In the genomic region with DNA sequence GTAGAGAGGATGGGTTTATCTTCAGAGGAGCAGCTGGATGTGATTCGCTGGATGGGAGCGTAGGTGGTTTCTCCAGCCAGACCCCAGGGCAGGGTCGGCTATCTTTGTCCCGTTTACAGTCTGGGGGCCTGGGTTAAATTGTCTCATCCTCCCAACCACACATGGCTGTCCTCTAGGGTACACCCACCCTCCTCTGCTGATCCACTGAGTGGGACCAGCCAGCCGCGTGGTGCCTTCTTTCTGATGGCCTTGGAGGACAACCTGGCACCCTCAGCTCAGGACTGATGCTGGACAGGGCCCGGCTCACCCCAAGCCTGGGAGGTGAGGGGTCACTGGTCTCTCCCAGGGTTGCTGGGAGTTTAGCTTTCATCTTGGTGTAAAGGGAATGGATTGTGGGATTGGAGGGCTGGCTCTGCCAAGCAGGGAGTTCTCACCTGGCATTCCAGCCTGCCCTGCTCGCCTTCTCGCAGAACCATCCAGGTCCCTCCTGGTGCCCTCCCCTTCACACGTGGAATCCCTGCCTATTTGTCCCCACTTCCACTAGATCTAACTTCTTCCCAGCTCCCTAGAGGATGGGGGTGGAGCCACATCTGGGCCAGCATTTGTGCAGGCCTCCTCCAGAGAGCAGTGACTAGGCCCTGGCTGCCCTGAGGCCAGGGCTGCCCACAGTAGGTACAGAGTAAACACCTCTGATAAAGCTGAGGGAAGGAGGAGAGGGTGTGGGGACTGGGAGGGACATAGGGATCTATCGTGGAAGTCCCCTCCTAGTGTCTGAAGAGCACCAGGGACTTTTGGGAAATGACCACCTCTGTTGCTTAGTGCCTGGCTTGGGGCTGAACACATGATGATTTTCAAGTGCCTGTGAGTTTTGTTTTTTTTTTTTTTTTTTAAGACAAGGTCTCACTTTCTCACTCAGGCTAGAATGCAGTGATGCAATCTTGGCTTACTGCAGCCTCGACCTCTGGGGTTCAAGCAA, we compare ENCODE assay signal across 8 cellular contexts. TPM values are rescaled to one million over a fixed set of nuclear protein-coding genes. Genes with fewer than 3 reads are reported as not detected.
DNase-seq lines count a peak whose midpoint lies in the region; ATAC-seq and TF ChIP-seq lines count a peak whose summit lies in the region.

No MANE protein-coding gene starts in this region.

- peaks cover 34% of the 10 kb centered on the region for H4K20me1 ChIP-seq in PC-9 (ENCODE audit: insufficient read depth)

- 80% methylated on average over 8 of the region's 12 CpGs for WGBS in esophagus muscularis mucosa
- WGBS in psoas muscle, 3 donors = 73 to 82% (median 74%) methylated on average over 12 of the region's 12 CpGs

- no peak overlapping the region for H2AFZ ChIP-seq in PC-9

- no peak for TF ChIP-seq EP300 in esophagus muscularis mucosa (IDR thresholded peaks at IDR 0.05)

- H3K4me1 ChIP-seq in PC-9 (replicated peaks; ENCODE audit: insufficient read depth) (peaks cover 44% of the 10 kb centered on the region), esophagus muscularis mucosa (peaks cover 26 to 68% (median 54%) of the 10 kb centered on the region in 4 donors), psoas muscle (peaks cover 3% of the 10 kb centered on the region)

- intact Hi-C loops in PC-9 (cut with micrococcal nuclease; ENCODE audit: unreplicated experiment) (no loop called here), esophagus muscularis mucosa (cut with DNase I) (no loop called here), psoas muscle (cut with DNase I) (no loop called here)

- H3K9me2 ChIP-seq in PC-9 (ENCODE audit: insufficient read depth) = no peaks in the 10 kb centered on the region

- no peaks in the 10 kb centered on the region for H3K27me3 ChIP-seq in GM06990 (replicated peaks; ENCODE audit: control insufficient read depth, insufficient read depth, low read length)
- no peaks in the 10 kb centered on the region for H3K27me3 ChIP-seq in PC-9 (ENCODE audit: insufficient read depth, low read depth)
- H3K27me3 ChIP-seq in esophagus muscularis mucosa = peaks cover 0 to 57% (median 9%) of the 10 kb centered on the region in 4 donors
- peaks cover 0 to 19% (median 5%) of the 10 kb centered on the region in 3 donors for H3K27me3 ChIP-seq in psoas muscle (ENCODE audit: insufficient read depth in 3 of 3, low read length in 2 of 3)

- CTCF ChIA-PET in PC-9 (lab: Charles Lee) = interaction anchor here (0.6 kb wide), 1 partner anchor 82 kb away, joined by 4 read pairs; no protein-coding TSS in a partner anchor

- no peak for DNase-seq in GM06990 (ENCODE audit: extremely low read depth, insufficient read length)
- DNase-seq in PC-9 = peak; percentile 55 to 71
- DNase-seq in esophagus muscularis mucosa (ENCODE audit: extremely low spot score) = no peak
- DNase-seq in psoas muscle = peak in 1 of 2 donors; percentile 53
- DNase-seq in HT-29 (ENCODE audit: low spot score) = no peak

- H3K9me3 ChIP-seq in PC-9 (ENCODE audit: insufficient read depth, low read depth) (no peaks in the 10 kb centered on the region), esophagus muscularis mucosa (no peaks in the 10 kb centered on the region), psoas muscle (no peaks in the 10 kb centered on the region)

- H3K36me3 ChIP-seq in GM06990 (ENCODE audit: control insufficient read depth, insufficient read depth, low read length) (peaks cover 1% of the 10 kb centered on the region), PC-9 (ENCODE audit: low read depth) (peaks cover 13% of the 10 kb centered on the region), esophagus muscularis mucosa (peaks cover 0 to 16% (median 0%) of the 10 kb centered on the region in 4 donors), psoas muscle (ENCODE audit: insufficient read depth in 1 of 2, low read depth in 1 of 2) (no peaks in the 10 kb centered on the region)

- ATAC-seq in psoas muscle (no peak), GM18870 (IDR thresholded peaks at IDR 0.05; ENCODE audit: unreplicated experiment) (no peak), GM19455 (IDR thresholded peaks at IDR 0.05; ENCODE audit: unreplicated experiment) (no peak), GM19023 (IDR thresholded peaks at IDR 0.05; ENCODE audit: unreplicated experiment) (no peak)

- H3F3A ChIP-seq in PC-9 (ENCODE audit: insufficient read depth, low read depth) = peaks cover 50% of the 10 kb centered on the region

- H3K27ac ChIP-seq in PC-9 (peak overlapping the region; percentile 78), esophagus muscularis mucosa (replicated peaks in 1 of 4) (peak overlapping the region; percentile 79 to 90 (median 85)), psoas muscle (no peak overlapping the region)

- H3K4me2 ChIP-seq in PC-9 = peak overlapping the region; percentile 87

- peaks cover 65% of the 10 kb centered on the region for H3K79me2 ChIP-seq in PC-9 (ENCODE audit: low read depth)

- POLR2A ChIA-PET in PC-9 (lab: Charles Lee; ENCODE audit: unreplicated experiment) = interaction anchor here (0.6 kb wide), 1 partner anchor 231 kb away, joined by 3 read pairs; no protein-coding TSS in a partner anchor

- BruUV-seq in PC-9 (replicated peaks; lab: Mats Ljungman, UMichigan) = TSS peak; percentile 20

- TF ChIP-seq CTCF in GM06990 (IDR thresholded peaks at IDR 0.05; ENCODE audit: insufficient read depth, low read length, poor library complexity, severe bottlenecking) = no peak
- TF ChIP-seq CTCF in PC-9 (conservative IDR thresholded peaks at IDR 0.05) = no peak
- no peak for TF ChIP-seq CTCF in esophagus muscularis mucosa (IDR thresholded peaks at IDR 0.05)
- no peak for TF ChIP-seq CTCF in psoas muscle (IDR thresholded peaks at IDR 0.05)

- TF ChIP-seq POLR2A in esophagus muscularis mucosa (IDR thresholded peaks at IDR 0.05; ENCODE audit: low read depth) = no peak

- peak overlapping the region; percentile 79 for H3K4me3 ChIP-seq in GM06990 (replicated peaks; ENCODE audit: low read depth, low read length)
- peak overlapping the region; percentile 100 for H3K4me3 ChIP-seq in PC-9
- H3K4me3 ChIP-seq in esophagus muscularis mucosa = peak overlapping the region; percentile 58 to 78 (median 62)
- H3K4me3 ChIP-seq in psoas muscle = peak overlapping the region; percentile 71

RNA-seq across cellular contexts. Expression of gene ITPR3, which starts 1.6 kb away (rescaled TPM):
- total RNA-seq in PC-9 (2021) = 78.3 and 86.9 TPM in 2 replicates
- total RNA-seq in esophagus muscularis mucosa = 10 to 100 TPM; 12.1 to 24.9 (median 20.5) TPM
- total RNA-seq in psoas muscle = 1 to 10 TPM; 3.1 to 7.4 (median 4.1) TPM
- polyA plus RNA-seq in psoas muscle = 1 to 10 TPM; 1.9 to 5.5 (median 2.2) TPM
- 92.2 and 110 TPM in 2 replicates for total RNA-seq in HT-29 (2014; rRNA removed; shearing (Covaris generic))

RNA-seq across cellular contexts. Expression of gene BAK1, which starts 42.7 kb away (rescaled TPM):
- total RNA-seq in PC-9 (2021) = 24.6 and 28.4 TPM in 2 replicates
- 10 to 100 TPM in 3 of 4 donors, 1 to 10 TPM in 1; 9.9 to 13.1 (median 11.7) TPM for total RNA-seq in esophagus muscularis mucosa
- 10 to 100 TPM; 10.3 to 22.1 (median 17.6) TPM for total RNA-seq in psoas muscle
- polyA plus RNA-seq in psoas muscle = 10 to 100 TPM; 19.8 to 55.9 (median 55.0) TPM
- 19.7 and 27.8 TPM in 2 replicates for total RNA-seq in HT-29 (2014; rRNA removed; shearing (Covaris generic))

Comparison
In these comparisons a context has a peak if more than half of its experiments do, and no peak if none do; other contexts are left out.
1. DNase-seq: peak in PC-9 (2 of 2); none in GM06990 (single experiment), esophagus muscularis mucosa (single experiment) and HT-29 (single experiment).
2. Peak in every context shown above with its lines, with median percentiles within 50 percentile points of each other: H3K4me3 ChIP-seq.